Comparison of ENCODE assay signal across 31 cellular contexts in genomic region chr7:10838205-10838604, GRCh38.
"Had no signal": no experiment of that assay in that cellular context is flagged by ENCODE, and none has a peak within 500 bp of the region (broad histone marks: within the 10 kb centered on the region; RNA-seq: fewer than 3 reads in every experiment).

No MANE protein-coding gene starts in this region.

- H3K4me1 ChIP-seq: SJSA1 had no signal

- H3K4me3 ChIP-seq: cardiac muscle cell, SJSA1 had no signal

- H3K9me3 ChIP-seq: SJSA1 had no signal

- ATAC-seq: activated CD8-positive, alpha-beta T cell treated with anti-CD3 and anti-CD28 coated beads for 36 hours; activated T-cell treated with anti-CD3 and anti-CD28 coated beads, Interleukin-2, amount 50 U/mL, for 72 hours; activated T-helper 17 cell treated with anti-CD3 and anti-CD28 coated beads, Interleukin-2, amount 50 U/mL, for 72 hours; Panc1 had no signal

- H3K27me3 ChIP-seq: brain microvascular endothelial cell, cardiac muscle cell, SJSA1 had no signal

- H3K27ac ChIP-seq: brain microvascular endothelial cell, cardiac muscle cell, SJSA1 had no signal

- H3K36me3 ChIP-seq: brain microvascular endothelial cell, cardiac muscle cell, SJSA1 had no signal

- DNase-seq: activated CD4-positive, alpha-beta T cell treated with anti-CD3 and anti-CD28 coated beads, Interleukin-2, amount 10 ng/mL, durations not matched to agents 24 days and 14 days; activated CD4-positive, alpha-beta T cell treated with anti-CD3 and anti-CD28 coated beads, Interleukin-2, amount 50 U/mL, for 4 hours; activated CD8-positive, alpha-beta T cell treated with anti-CD3 and anti-CD28 coated beads for 36 hours; activated effector memory CD4-positive, alpha-beta T cell treated with anti-CD3 and anti-CD28 coated beads, Interleukin-2, amount 50 U/mL, for 16 hours; activated naive CD4-positive, alpha-beta T cell; activated naive CD4-positive, alpha-beta T cell treated with anti-CD3 and anti-CD28 coated beads, Interleukin-2, amount 50 U/mL, for 16 hours; activated naive CD8-positive, alpha-beta T cell treated with anti-CD3 and anti-CD28 coated beads for 36 hours; activated T-cell treated with anti-CD3 and anti-CD28 coated beads, Interleukin-2, amount 50 U/mL, for 1 hour; activated T-cell treated with anti-CD3 and anti-CD28 coated beads, Interleukin-2, amount 50 U/mL, for 72 hours; amniotic stem cell; aorta; brain microvascular endothelial cell; Kasumi-1; KG1; MM.1S; NCI-H1092 treated with DMSO at 0.1 percent for 48 hours; NCI-H146; NCI-H187; NCI-H2029 treated with DMSO at 0.1 percent for 48 hours; NCI-H2107; NCI-H2171; NCI-H510A; NCI-H526; NCI-H774; SHP77 treated with DMSO at 0.1 percent for 48 hours; SW 1271; T1000 had no signal
